In genomic region chr20:34004790-34005457, GRCh38 we compare ENCODE assay signal across 23 cellular contexts. TPM values are rescaled to one million over a fixed set of nuclear protein-coding genes. Genes with fewer than 3 reads are reported as not detected.
DNase-seq lines count a peak whose midpoint lies in the region; ATAC-seq and TF ChIP-seq lines count a peak whose summit lies in the region.
"Had no signal": no experiment of that assay in that cellular context is flagged by ENCODE, and none has a peak within 500 bp of the region (broad histone marks: within the 10 kb centered on the region; RNA-seq: fewer than 3 reads in every experiment).

No MANE protein-coding gene starts in this region.

- H3K4ac ChIP-seq in trophoblast cell (ENCODE audit: low read depth, low read length) = peak overlapping the region; percentile 95

- no peak for TF ChIP-seq POLR2A in thyroid gland (IDR thresholded peaks at IDR 0.05)

- H2BK12ac ChIP-seq in trophoblast cell (ENCODE audit: low read length) = no peak overlapping the region

- H3K14ac ChIP-seq in trophoblast cell (ENCODE audit: low read length) = no peak overlapping the region

- no peaks in the 10 kb centered on the region for H3K9me3 ChIP-seq in CD4-positive, CD25-positive, alpha-beta regulatory T cell (ENCODE audit: control insufficient read depth in 2 of 2, low read length in 2 of 2)
- no peaks in the 10 kb centered on the region for H3K9me3 ChIP-seq in CD8-positive, alpha-beta memory T cell (ENCODE audit: low read length)
- H3K9me3 ChIP-seq in trophoblast cell (ENCODE audit: insufficient read depth, low read depth, low read length) (no peaks in the 10 kb centered on the region), thyroid gland (no peaks in the 10 kb centered on the region)
- H3K9me3 ChIP-seq: A549 had no signal

- DNase-seq in CD4-positive, CD25-positive, alpha-beta regulatory T cell = no peak
- no peak for DNase-seq in CD8-positive, alpha-beta memory T cell
- DNase-seq in immature natural killer cell (no peak), trophoblast cell (no peak), thyroid gland (no peak), mesenteric fat pad (ENCODE audit: low spot score) (no peak)
- DNase-seq: DMS53, GDM1, MM.1S, NCI-H1048, NCI-H1436, NCI-H187 treated with DMSO at 0.1 percent for 48 hours, NCI-H2227 treated with DMSO at 0.1 percent for 48 hours, NCI-H510A, NCI-H748 treated with DMSO at 0.1 percent for 48 hours, PC-9, SHP77 treated with DMSO at 0.1 percent for 48 hours had no signal

- no peaks in the 10 kb centered on the region for H3K27me3 ChIP-seq in CD4-positive, CD25-positive, alpha-beta regulatory T cell (ENCODE audit: control insufficient read depth, insufficient read depth, low read length)
- H3K27me3 ChIP-seq in CD8-positive, alpha-beta memory T cell (ENCODE audit: insufficient read depth, low read length, poor library complexity, severe bottlenecking) = no peaks in the 10 kb centered on the region
- H3K27me3 ChIP-seq in trophoblast cell (ENCODE audit: insufficient read depth, low read length) (no peaks in the 10 kb centered on the region), thyroid gland (no peaks in the 10 kb centered on the region)

- no peaks in the 10 kb centered on the region for H3K27me3 Mint-ChIP-seq in CD4-positive, CD25-positive, alpha-beta regulatory T cell
- H3K27me3 Mint-ChIP-seq in CD8-positive, alpha-beta memory T cell = no peaks in the 10 kb centered on the region
- H3K27me3 Mint-ChIP-seq in immature natural killer cell (ENCODE audit: low read depth in 3 of 3) = no peaks in the 10 kb centered on the region
- H3K27me3 Mint-ChIP-seq: B cell had no signal

- no peak for ATAC-seq in CD4-positive, CD25-positive, alpha-beta regulatory T cell (ENCODE audit: low read depth in 2 of 2)
- no peak for ATAC-seq in HG03196 (IDR thresholded peaks at IDR 0.05; ENCODE audit: unreplicated experiment)
- ATAC-seq: A549, K562 had no signal

- H2BK120ac ChIP-seq in trophoblast cell (ENCODE audit: insufficient read depth, low read length, poor library complexity) = no peak overlapping the region

- H3K4me1 Mint-ChIP-seq in CD4-positive, CD25-positive, alpha-beta regulatory T cell = peaks cover 69 to 92% (median 83%) of the 10 kb centered on the region in 4 donors
- H3K4me1 Mint-ChIP-seq in CD8-positive, alpha-beta memory T cell = peaks cover 84 to 96% (median 94%) of the 10 kb centered on the region in 3 donors
- peaks cover 91 to 96% of the 10 kb centered on the region in 2 donors for H3K4me1 Mint-ChIP-seq in immature natural killer cell

- H3K27ac Mint-ChIP-seq in CD4-positive, CD25-positive, alpha-beta regulatory T cell = peak overlapping the region in 2 of 3 donors; percentile 59 to 62
- H3K27ac Mint-ChIP-seq in CD8-positive, alpha-beta memory T cell = peak overlapping the region in 3 of 8 donors; percentile 7 to 23 (median 18)
- peak overlapping the region in 5 of 6 donors; percentile 13 to 50 (median 18) for H3K27ac Mint-ChIP-seq in immature natural killer cell
- H3K27ac Mint-ChIP-seq: B cell had no signal

- no peak overlapping the region for H3K23ac ChIP-seq in trophoblast cell (ENCODE audit: low read length)

- no peak overlapping the region for H3K9ac ChIP-seq in trophoblast cell (ENCODE audit: low read length)

- H2BK5ac ChIP-seq in trophoblast cell (ENCODE audit: low read depth, low read length, poor library complexity) = no peak overlapping the region

- H4K91ac ChIP-seq in trophoblast cell (ENCODE audit: low read depth, low read length) = no peak overlapping the region

- peaks cover 21% of the 10 kb centered on the region for H3K79me2 ChIP-seq in trophoblast cell (ENCODE audit: control insufficient read depth, insufficient read depth, low read length, poor library complexity)

- H3K4me3 Mint-ChIP-seq in CD4-positive, CD25-positive, alpha-beta regulatory T cell = peak overlapping the region in 3 of 4 donors; percentile 4 to 39 (median 22)
- H3K4me3 Mint-ChIP-seq in CD8-positive, alpha-beta memory T cell = peak overlapping the region in 4 of 7 donors; percentile 6 to 33 (median 25)
- H3K4me3 Mint-ChIP-seq in immature natural killer cell = peak overlapping the region in 1 of 5 donors; percentile 10
- H3K4me3 Mint-ChIP-seq: B cell had no signal

- no peak overlapping the region for H4K12ac ChIP-seq in trophoblast cell (ENCODE audit: low read depth, low read length)

- no peak overlapping the region for H2AK5ac ChIP-seq in trophoblast cell (ENCODE audit: low read length)

- POLR2A ChIA-PET in CD8-positive, alpha-beta memory T cell (lab: Charles Lee) = interaction anchor here (0.5 kb wide), 1 partner anchor 1923 kb away, joined by 9 read pairs; no protein-coding TSS in a partner anchor

- no CpG with 5 or more reads among the region's 11 CpGs for WGBS in trophoblast cell (ENCODE audit: extremely low coverage, insufficient coverage, insufficient read length)
- WGBS in thyroid gland, 2 donors = 91 to 94% methylated on average over 11 of the region's 11 CpGs

- no peak for TF ChIP-seq CTCF in thyroid gland (IDR thresholded peaks at IDR 0.05)

- H3K79me1 ChIP-seq in trophoblast cell (ENCODE audit: low read length) = peaks cover 2% of the 10 kb centered on the region

- H3K4me3 ChIP-seq in CD4-positive, CD25-positive, alpha-beta regulatory T cell (ENCODE audit: low read depth, low read length) = no peak overlapping the region
- H3K4me3 ChIP-seq in CD8-positive, alpha-beta memory T cell (ENCODE audit: low read length) = no peak overlapping the region
- H3K4me3 ChIP-seq in trophoblast cell (ENCODE audit: low read depth, low read length) (no peak overlapping the region), thyroid gland (replicated peaks in 1 of 3) (no peak overlapping the region)
- H3K4me3 ChIP-seq: A549, K562, PC-9, SK-N-MC had no signal

- H3K27ac ChIP-seq in CD4-positive, CD25-positive, alpha-beta regulatory T cell (ENCODE audit: insufficient read depth, low read length, poor library complexity, severe bottlenecking) = no peak overlapping the region
- H3K27ac ChIP-seq in CD8-positive, alpha-beta memory T cell (ENCODE audit: low read depth, low read length) = no peak overlapping the region
- no peak overlapping the region for H3K27ac ChIP-seq in trophoblast cell (ENCODE audit: low read depth, low read length)
- no peak overlapping the region for H3K27ac ChIP-seq in thyroid gland
- H3K27ac ChIP-seq: A549, PC-9, RWPE1, SK-N-MC had no signal

- intact Hi-C loops in thyroid gland (cut with DNase I) = no loop called here

- H3K18ac ChIP-seq in trophoblast cell (ENCODE audit: low read length) = no peak overlapping the region

- H2AFZ ChIP-seq in trophoblast cell (ENCODE audit: insufficient read depth, low read length, poor library complexity) = no peak overlapping the region
- H2AFZ ChIP-seq: PC-9 had no signal

- CTCF ChIA-PET in CD8-positive, alpha-beta memory T cell (lab: Charles Lee) = no interaction called here

- no peaks in the 10 kb centered on the region for H3K9me3 Mint-ChIP-seq in CD4-positive, CD25-positive, alpha-beta regulatory T cell
- no peaks in the 10 kb centered on the region for H3K9me3 Mint-ChIP-seq in CD8-positive, alpha-beta memory T cell
- H3K9me3 Mint-ChIP-seq in immature natural killer cell = no peaks in the 10 kb centered on the region

- H3K36me3 Mint-ChIP-seq in CD4-positive, CD25-positive, alpha-beta regulatory T cell = peaks cover 16% of the 10 kb centered on the region
- H3K36me3 Mint-ChIP-seq in CD8-positive, alpha-beta memory T cell = peaks cover 0 to 32% (median 10%) of the 10 kb centered on the region in 3 donors
- no peaks in the 10 kb centered on the region for H3K36me3 Mint-ChIP-seq in immature natural killer cell

- no peak overlapping the region for H3K4me2 ChIP-seq in trophoblast cell (ENCODE audit: low read length)
- H3K4me2 ChIP-seq: A549, PC-9 had no signal

- H3K36me3 ChIP-seq in CD4-positive, CD25-positive, alpha-beta regulatory T cell (ENCODE audit: control insufficient read depth, insufficient read depth, low read length) = peaks cover 2% of the 10 kb centered on the region
- H3K36me3 ChIP-seq in CD8-positive, alpha-beta memory T cell (ENCODE audit: insufficient read depth, low read length) = no peaks in the 10 kb centered on the region
- H3K36me3 ChIP-seq in trophoblast cell (ENCODE audit: control insufficient read depth in 1 of 2, insufficient read depth in 2 of 2, low read length in 2 of 2) (peaks cover 0 to 3% of the 10 kb centered on the region in 2 experiments), thyroid gland (no peaks in the 10 kb centered on the region)

- no peak overlapping the region for H4K8ac ChIP-seq in trophoblast cell (ENCODE audit: low read depth, low read length)

- peaks cover 73% of the 10 kb centered on the region for H3K4me1 ChIP-seq in CD4-positive, CD25-positive, alpha-beta regulatory T cell (ENCODE audit: control insufficient read depth, insufficient read depth, low read length, poor library complexity, severe bottlenecking)
- peaks cover 59% of the 10 kb centered on the region for H3K4me1 ChIP-seq in CD8-positive, alpha-beta memory T cell (ENCODE audit: insufficient read depth, low read length)
- peaks cover 0 to 14% of the 10 kb centered on the region in 2 experiments for H3K4me1 ChIP-seq in trophoblast cell (ENCODE audit: control insufficient read depth in 1 of 2, insufficient read depth in 2 of 2, low read length in 2 of 2)
- peaks cover 35 to 42% of the 10 kb centered on the region in 2 donors for H3K4me1 ChIP-seq in thyroid gland

RNA-seq across cellular contexts. Expression of gene RALY, which starts 11.2 kb away (rescaled TPM):
- total RNA-seq in CD4-positive, CD25-positive, alpha-beta regulatory T cell = 170 TPM
- polyA plus RNA-seq in CD4-positive, CD25-positive, alpha-beta regulatory T cell = 100 to 1,000 TPM; 160 to 216 (median 194) TPM
- total RNA-seq in CD8-positive, alpha-beta memory T cell = 100 to 1,000 TPM; 159 to 160 TPM
- polyA plus RNA-seq in CD8-positive, alpha-beta memory T cell = 230 TPM
- 100 to 1,000 TPM; 271 to 323 (median 273) TPM for polyA plus RNA-seq in immature natural killer cell
- polyA plus RNA-seq in trophoblast cell (2013) = 138 and 151 TPM in 2 replicates
- total RNA-seq in thyroid gland (100 to 1,000 TPM; 124 to 208 (median 151) TPM), mesenteric fat pad (92.4 TPM)
